Comparison of ENCODE assay signal across 8 cellular contexts in genomic region chr22:26428515-26429457, GRCh38. TPM values are rescaled to one million over a fixed set of nuclear protein-coding genes. Genes with fewer than 3 reads are reported as not detected.
DNase-seq lines count a peak whose midpoint lies in the region; ATAC-seq and TF ChIP-seq lines count a peak whose summit lies in the region.

ASPHD2 (plus strand) TSS chr22:26429260; CDS start chr22:26433616, 4,356 bp downstream.

- peak within 1 kb of the TSS; percentile 88 to 99 (median 95) for H3K4me3 Mint-ChIP-seq in naive B cell

- H3K4me1 ChIP-seq in PC-9 (replicated peaks; ENCODE audit: insufficient read depth), result no peaks in the 10 kb centered on the region
- peaks cover 0 to 3% of the 10 kb centered on the region in 2 donors for H3K4me1 ChIP-seq in esophagus (ENCODE audit: control insufficient read depth in 2 of 2, insufficient read depth in 2 of 2, low read length in 1 of 2)

- CTCF ChIA-PET in PC-9 (lab: Charles Lee), result no interaction called here

- H3K4me3 ChIP-seq in PC-9, result peak within 1 kb of the TSS; percentile 62; the same call in 1 of the 2 replicates
- H3K4me3 ChIP-seq in esophagus (ENCODE audit: low read depth in 1 of 2, low read length in 2 of 2), result peak within 1 kb of the TSS; percentile 65 to 70

- 1% methylated on average over 31 to 96 of the region's 96 CpGs for WGBS in esophagus, 2 donors

- peaks cover 0 to 5% of the 10 kb centered on the region in 2 donors for H3K36me3 Mint-ChIP-seq in naive B cell

- H2AFZ ChIP-seq in PC-9, result peak within 1 kb of the TSS; percentile 79

- H3K27ac Mint-ChIP-seq in naive B cell, result peak within 1 kb of the TSS; percentile 94 to 99 (median 98)

- no peaks in the 10 kb centered on the region for H3K79me2 ChIP-seq in PC-9 (ENCODE audit: low read depth)

- H3K36me3 ChIP-seq in PC-9 (ENCODE audit: low read depth), result no peaks in the 10 kb centered on the region
- peaks cover 0 to 2% of the 10 kb centered on the region in 2 donors for H3K36me3 ChIP-seq in esophagus (ENCODE audit: control insufficient read depth in 2 of 2, insufficient read depth in 2 of 2, low read length in 1 of 2)

- BruUV-seq in PC-9 (replicated peaks; lab: Mats Ljungman, UMichigan), result no TSS peak

- H3K9me2 ChIP-seq in PC-9 (ENCODE audit: insufficient read depth), result no peaks in the 10 kb centered on the region

- no peak for TF ChIP-seq CTCF in PC-9 (conservative IDR thresholded peaks at IDR 0.05)

- H3K4me1 Mint-ChIP-seq in naive B cell, result peaks cover 42 to 56% (median 53%) of the 10 kb centered on the region in 3 donors

- peaks cover 0 to 5% (median 2%) of the 10 kb centered on the region in 7 donors for H3K9me3 Mint-ChIP-seq in naive B cell

- DNase-seq in COLO829 (ENCODE audit: low spot score) (peak; percentile 38), HK-2 (ENCODE audit: unreplicated experiment) (peak; percentile 63), PC-9 (peak in 1 of 2 experiments; percentile 34), activated T-cell treated with anti-CD3 and anti-CD28 coated beads for 4 hours (peak; percentile 62), naive B cell (peak; percentile 90)
- DNase-seq in stimulated activated CD8-positive, alpha-beta memory T cell treated with anti-CD3 and anti-CD28 coated beads, Interleukin-7, amount 100 ng/mL, for 4 hours (ENCODE audit: low read depth in 2 of 2), result peak; percentile 42 to 75

- ATAC-seq in GM19463 (IDR thresholded peaks at IDR 0.05; ENCODE audit: unreplicated experiment), result peak; percentile 69
- ATAC-seq in naive B cell (ENCODE audit: low read depth in 2 of 2), result peak; percentile 80 to 83

- no peaks in the 10 kb centered on the region; the same call in 1 of the 2 replicates for H4K20me1 ChIP-seq in PC-9 (ENCODE audit: insufficient read depth)

- H3F3A ChIP-seq in PC-9 (ENCODE audit: insufficient read depth, low read depth), result no peaks in the 10 kb centered on the region

- H3K9me3 ChIP-seq in PC-9 (ENCODE audit: insufficient read depth, low read depth) (no peaks in the 10 kb centered on the region), esophagus (ENCODE audit: control insufficient read depth in 2 of 2, insufficient read depth in 1 of 2, low read depth in 1 of 2, low read length in 1 of 2) (peaks cover 0 to 2% of the 10 kb centered on the region in 2 donors)

- peaks cover 67% of the 10 kb centered on the region for H3K27me3 ChIP-seq in PC-9 (ENCODE audit: insufficient read depth, low read depth)
- H3K27me3 ChIP-seq in esophagus (ENCODE audit: control insufficient read depth in 1 of 2, insufficient read depth in 2 of 2, low read length in 2 of 2), result no peaks in the 10 kb centered on the region

- H3K27me3 Mint-ChIP-seq in naive B cell, result no peaks in the 10 kb centered on the region

- intact Hi-C loops in PC-9 (cut with micrococcal nuclease; ENCODE audit: unreplicated experiment), result no loop called here

- H3K27ac ChIP-seq in PC-9 (no peak within 1 kb of the TSS), esophagus (ENCODE audit: low read depth in 2 of 2, low read length in 1 of 2) (peak within 1 kb of the TSS; percentile 79 to 87)

- POLR2A ChIA-PET in PC-9 (lab: Charles Lee; ENCODE audit: unreplicated experiment), result no interaction called here

- peak within 1 kb of the TSS; percentile 83 for H3K4me2 ChIP-seq in PC-9

RNA-seq across cellular contexts. Expression of gene ASPHD2, which starts in this region (rescaled TPM):
- 0.33 and 0.44 TPM in 2 replicates for total RNA-seq in PC-9 (2021)
- polyA plus RNA-seq in esophagus (1 to 10 TPM in 1 of 2 donors, under 1 TPM in 1; 0.43 to 1.5 TPM), naive B cell (ENCODE audit: low read depth in 6 of 6) (1 to 10 TPM; 2.1 to 9.7 (median 6.6) TPM)
